ENCODE assay signal across 15 cellular contexts in genomic region chr7:157021071-157021891, GRCh38. TPM values are rescaled to one million over a fixed set of nuclear protein-coding genes. Genes with fewer than 3 reads are reported as not detected.
DNase-seq lines count a peak whose midpoint lies in the region; ATAC-seq and TF ChIP-seq lines count a peak whose summit lies in the region.
"Had no signal": no experiment of that assay in that cellular context is flagged by ENCODE, and none has a peak within 500 bp of the region (broad histone marks: within the 10 kb centered on the region; RNA-seq: fewer than 3 reads in every experiment).

No MANE protein-coding gene starts in this region.

- H3K4me3 ChIP-seq in gastrocnemius medialis (peak overlapping the region in 3 of 4 donors; percentile 7 to 39 (median 7)), Karpas-422 (ENCODE audit: low read length) (no peak overlapping the region)

- H3K79me2 ChIP-seq in Karpas-422 (ENCODE audit: low read length) = no peaks in the 10 kb centered on the region

- H3K27ac ChIP-seq in gastrocnemius medialis (no peak overlapping the region), Karpas-422 (ENCODE audit: low read length) (no peak overlapping the region)
- H3K27ac ChIP-seq: esophagus squamous epithelium, skin epidermis, transverse colon had no signal

- DNase-seq in NCI-H146 (lab: John Stamatoyannopoulos, UW) = peak; percentile 30
- DNase-seq in NCI-H146 treated with DMSO at 0.1 percent for 48 hours (lab: John Stamatoyannopoulos, UW; ENCODE audit: unreplicated experiment) = no peak
- peak; percentile 51 for DNase-seq in RPMI8226
- peak; percentile 50 for DNase-seq in islet precursor cell
- no peak for DNase-seq in gastrocnemius medialis
- DNase-seq in NCI-H1694 (lab: John Stamatoyannopoulos, UW) = no peak
- no peak for DNase-seq in DMS153 (lab: John Stamatoyannopoulos, UW)
- no peak for DNase-seq in Karpas-422
- DNase-seq: activated CD4-positive, alpha-beta T cell treated with anti-CD3 and anti-CD28 coated beads, Interleukin-2, amount 50 U/mL, for 4 hours; activated naive CD4-positive, alpha-beta T cell treated with anti-CD3 and anti-CD28 coated beads for 36 hours; Calu3; esophagus squamous epithelium; transverse colon had no signal

- H3K4me1 ChIP-seq in gastrocnemius medialis = peaks cover 6 to 27% of the 10 kb centered on the region in 2 donors
- no peaks in the 10 kb centered on the region for H3K4me1 ChIP-seq in Karpas-422 (ENCODE audit: low read length)

- in situ Hi-C loops in gastrocnemius medialis (cut with MboI; ENCODE audit: low sequenced_read_pairs in 4 of 4) = no loop called here

- H3K9ac ChIP-seq in Karpas-422 (ENCODE audit: low read length) = no peak overlapping the region

- no peaks in the 10 kb centered on the region for H3K9me2 ChIP-seq in Karpas-422 (replicated peaks; ENCODE audit: insufficient read depth, low read length)

- no peak for ATAC-seq in gastrocnemius medialis

- TF ChIP-seq POLR2A in gastrocnemius medialis (IDR thresholded peaks at IDR 0.05) = no peak

- H4K20me1 ChIP-seq in Karpas-422 (ENCODE audit: insufficient read depth, low read depth, low read length) = no peaks in the 10 kb centered on the region

- H3K27me3 ChIP-seq in gastrocnemius medialis = peaks cover 96 to 99% (median 98%) of the 10 kb centered on the region in 3 donors
- no peaks in the 10 kb centered on the region for H3K27me3 ChIP-seq in Karpas-422 (ENCODE audit: low read length)

- H3K4me2 ChIP-seq in Karpas-422 (ENCODE audit: low read depth, low read length, poor library complexity, severe bottlenecking) = no peak overlapping the region

- no peaks in the 10 kb centered on the region for H3K9me3 ChIP-seq in gastrocnemius medialis
- no peaks in the 10 kb centered on the region for H3K9me3 ChIP-seq in Karpas-422 (ENCODE audit: low read length)
- H3K9me3 ChIP-seq: esophagus squamous epithelium, transverse colon had no signal

- TF ChIP-seq CTCF in gastrocnemius medialis (IDR thresholded peaks at IDR 0.05 in 4 of 5, conservative IDR thresholded peaks at IDR 0.05 in 1 of 5) = no peak

- intact Hi-C loops in gastrocnemius medialis (cut with DNase I; ENCODE audit: low total_unique reads) = no loop called here

- no peak overlapping the region for H2AFZ ChIP-seq in Karpas-422 (ENCODE audit: low read length)

- H3K36me3 ChIP-seq in gastrocnemius medialis (no peaks in the 10 kb centered on the region), Karpas-422 (ENCODE audit: insufficient read depth, low read length) (no peaks in the 10 kb centered on the region)
- H3K36me3 ChIP-seq: esophagus squamous epithelium, transverse colon had no signal

RNA-seq across cellular contexts. Expression of gene MNX1, which starts 10.8 kb away (rescaled TPM):
- under 1 TPM in 2 of 4 donors, not detected in 2; 0.16 to 0.20 TPM for total RNA-seq in gastrocnemius medialis
- total RNA-seq in Karpas-422 (2014; rRNA removed; shearing (Covaris generic); ENCODE audit: low replicate concordance) = 0.22 and 0.61 TPM in 2 replicates
- total RNA-seq: A673 had no signal

Comparison
In these comparisons a context has a peak if more than half of its experiments do, and no peak if none do; other contexts are left out.
1. DNase-seq: peak in NCI-H146 (single experiment), RPMI8226 (single experiment) and islet precursor cell (single experiment); none in NCI-H146 treated with DMSO at 0.1 percent for 48 hours (single experiment), gastrocnemius medialis (0 of 2), NCI-H1694 (single experiment), DMS153 (single experiment) and Karpas-422 (single experiment).